Comparison of ENCODE assay signal across 11 cellular contexts in the genomic region with DNA sequence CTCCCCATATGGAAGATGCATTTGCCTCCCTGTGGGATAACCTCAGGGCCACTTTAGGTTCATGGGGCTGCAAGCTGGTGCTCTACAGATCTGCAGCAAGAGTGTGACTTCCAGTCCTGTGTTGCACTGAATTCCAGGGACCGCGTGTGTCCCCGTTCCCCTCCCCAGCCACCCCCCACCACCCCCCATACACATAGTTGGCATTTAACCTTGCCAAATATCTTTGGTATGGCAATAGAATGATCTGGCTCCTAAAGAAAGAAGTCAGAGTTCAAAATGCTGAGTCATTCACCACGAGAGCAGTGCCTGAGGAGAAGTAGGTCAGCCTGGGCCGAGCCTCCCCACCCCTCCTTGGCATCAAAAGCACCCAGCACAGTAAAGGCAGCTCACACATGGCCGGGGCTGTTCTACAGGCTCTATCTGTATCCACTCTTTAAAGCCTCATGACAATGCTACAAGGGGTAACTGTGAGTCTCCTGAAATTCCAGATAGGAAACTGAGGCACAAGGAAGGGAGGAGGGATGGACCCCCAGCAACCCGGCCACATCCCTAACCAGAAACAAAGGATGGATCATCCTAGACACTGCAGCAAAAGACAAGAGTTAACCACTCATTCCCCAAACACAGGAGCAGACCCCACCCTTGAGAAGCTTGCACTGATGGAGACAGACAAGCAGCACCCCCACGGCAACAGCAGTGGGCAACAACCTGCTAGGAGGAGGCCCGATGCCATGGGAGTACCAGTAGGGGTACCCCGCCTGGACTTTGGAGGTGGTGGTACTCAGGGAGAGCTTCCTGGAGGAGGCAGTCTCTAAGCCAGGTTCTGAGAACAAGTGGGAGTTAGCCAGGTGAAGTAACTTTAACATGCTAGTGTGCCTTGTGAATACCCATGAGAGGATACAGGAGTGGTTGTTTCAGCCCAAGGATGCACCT.
DNase-seq lines count a peak whose midpoint lies in the region; ATAC-seq and TF ChIP-seq lines count a peak whose summit lies in the region.
"Had no signal": no experiment of that assay in that cellular context is flagged by ENCODE, and none has a peak within 500 bp of the region (broad histone marks: within the 10 kb centered on the region; RNA-seq: fewer than 3 reads in every experiment).

No MANE protein-coding gene starts in this region.

- H3K4me1 Mint-ChIP-seq in MCF 10A (ENCODE audit: insufficient read depth, unreplicated experiment), result peaks cover 28% of the 10 kb centered on the region

- POLR2A ChIA-PET in MCF 10A (lab: Yijun Ruan, JAX), result interaction anchor here (0.6 to 2.0 kb wide), 7 partner anchors 8 to 247 kb away, joined by 3 to 7 read pairs (median 4); no protein-coding TSS in a partner anchor

- ATAC-seq in HG02970 (IDR thresholded peaks at IDR 0.05; ENCODE audit: low FRiP score, unreplicated experiment) (no peak), GM19463 (IDR thresholded peaks at IDR 0.05; ENCODE audit: unreplicated experiment) (no peak)
- ATAC-seq: CD8-positive, alpha-beta T cell had no signal

- H3K9me3 ChIP-seq in MM.1S (replicated peaks; ENCODE audit: insufficient read depth, low read length), result no peaks in the 10 kb centered on the region

- H3K27ac Mint-ChIP-seq in MCF 10A (ENCODE audit: low read depth, unreplicated experiment), result no peak overlapping the region
- H3K27ac Mint-ChIP-seq: CD8-positive, alpha-beta T cell; dendritic cell treated with granulocyte-macrophage colony-stimulating factor and Interleukin-4, amounts not matched to agents 40 ng/mL and 50 ng/mL, for 4 days had no signal

- no peak for TF ChIP-seq POLR2A in lower leg skin (IDR thresholded peaks at IDR 0.05)

- CTCF ChIA-PET in MCF 10A (lab: Yijun Ruan, JAX), result interaction anchor here (0.6 kb wide), 2 partner anchors 239 to 1742 kb away, joined by 3 read pairs; no protein-coding TSS in a partner anchor

- H3K36me3 ChIP-seq in MM.1S (replicated peaks; ENCODE audit: insufficient read depth, low read length), result no peaks in the 10 kb centered on the region

- no peaks in the 10 kb centered on the region for H3K27me3 Mint-ChIP-seq in MCF 10A (ENCODE audit: insufficient read depth, unreplicated experiment)

- peaks cover 19% of the 10 kb centered on the region for H3K4me1 ChIP-seq in MM.1S (ENCODE audit: low read length)

- H3K36me3 Mint-ChIP-seq in MCF 10A (ENCODE audit: insufficient read depth, unreplicated experiment), result no peaks in the 10 kb centered on the region
- H3K36me3 Mint-ChIP-seq: CD8-positive, alpha-beta T cell had no signal

- no peaks in the 10 kb centered on the region for H3K79me2 ChIP-seq in MM.1S (ENCODE audit: low read length)

- DNase-seq in A172 (ENCODE audit: low spot score), result peak; percentile 46
- DNase-seq in Jurkat, Clone E6-1 (ENCODE audit: low read depth, low spot score), result peak; percentile 35
- DNase-seq in MCF 10A (ENCODE audit: unreplicated experiment), result peak; percentile 86
- peak; percentile 77 to 91 for DNase-seq in lower leg skin (ENCODE audit: low spot score in 2 of 2)
- no peak for DNase-seq in activated CD4-positive, alpha-beta T cell treated with anti-CD3 and anti-CD28 coated beads for 48 hours
- no peak for DNase-seq in MM.1S
- DNase-seq: NCI-H187 had no signal

- BruUV-seq in MCF 10A (replicated peaks; lab: Mats Ljungman, UMichigan), result no TSS peak

- no peak overlapping the region for H3K4me2 ChIP-seq in MM.1S (ENCODE audit: low read depth, low read length)

- H3K9ac ChIP-seq in MM.1S (ENCODE audit: low read length), result no peak overlapping the region

- H2AFZ ChIP-seq in MM.1S (ENCODE audit: low read length), result no peak overlapping the region

- no peaks in the 10 kb centered on the region for H3K27me3 ChIP-seq in MM.1S (replicated peaks; ENCODE audit: insufficient read depth, low read length)

- TF ChIP-seq CTCF in MCF 10A (IDR thresholded peaks at IDR 0.05; ENCODE audit: unreplicated experiment), result no peak
- no peak for TF ChIP-seq CTCF in lower leg skin (IDR thresholded peaks at IDR 0.05)
- no peak for TF ChIP-seq CTCF in MM.1S (IDR thresholded peaks at IDR 0.05; ENCODE audit: low read length)

- H4K20me1 ChIP-seq in MM.1S (ENCODE audit: insufficient read depth, low read length), result no peaks in the 10 kb centered on the region

- H3K9me2 ChIP-seq in MM.1S (replicated peaks; ENCODE audit: insufficient read depth, low read length), result no peaks in the 10 kb centered on the region

- 26 to 41% methylated on average over 9 to 10 of the region's 10 CpGs for WGBS in lower leg skin, 2 donors

- H3K9me3 Mint-ChIP-seq in MCF 10A (ENCODE audit: unreplicated experiment), result no peaks in the 10 kb centered on the region
- H3K9me3 Mint-ChIP-seq: CD8-positive, alpha-beta T cell; dendritic cell treated with granulocyte-macrophage colony-stimulating factor and Interleukin-4, amounts not matched to agents 40 ng/mL and 50 ng/mL, for 4 days had no signal

- no peak overlapping the region for H3K4me3 ChIP-seq in Jurkat, Clone E6-1 (ENCODE audit: low read length)
- H3K4me3 ChIP-seq in lower leg skin (ENCODE audit: low read depth, poor library complexity, severe bottlenecking) (no peak overlapping the region), MM.1S (ENCODE audit: low read length) (no peak overlapping the region)

- no peaks in the 10 kb centered on the region for H3F3A ChIP-seq in MM.1S (ENCODE audit: insufficient read depth, low read length)

- H3K27ac ChIP-seq in MM.1S (ENCODE audit: low read length), result no peak overlapping the region

- intact Hi-C loops in MCF 10A (cut with micrococcal nuclease) (loop anchor here (10.0 kb wide), 1 partner anchor 66 kb away; a partner anchor contains a TSS), lower leg skin (cut with DNase I; ENCODE audit: low total_unique reads) (no loop called here)

- no peak overlapping the region for H3K4me3 Mint-ChIP-seq in MCF 10A (ENCODE audit: unreplicated experiment)
- H3K4me3 Mint-ChIP-seq: CD8-positive, alpha-beta T cell; dendritic cell treated with granulocyte-macrophage colony-stimulating factor and Interleukin-4, amounts not matched to agents 40 ng/mL and 50 ng/mL, for 4 days had no signal

Comparison
In these comparisons a context has a peak if more than half of its experiments do, and no peak if none do; other contexts are left out.
1. DNase-seq: peak in A172 (single experiment), Jurkat, Clone E6-1 (single experiment), MCF 10A (single experiment) and lower leg skin (2 of 2); none in activated CD4-positive, alpha-beta T cell treated with anti-CD3 and anti-CD28 coated beads for 48 hours (single experiment) and MM.1S (single experiment).